10 cellular contexts compared by ENCODE assay signal in the genomic region with DNA sequence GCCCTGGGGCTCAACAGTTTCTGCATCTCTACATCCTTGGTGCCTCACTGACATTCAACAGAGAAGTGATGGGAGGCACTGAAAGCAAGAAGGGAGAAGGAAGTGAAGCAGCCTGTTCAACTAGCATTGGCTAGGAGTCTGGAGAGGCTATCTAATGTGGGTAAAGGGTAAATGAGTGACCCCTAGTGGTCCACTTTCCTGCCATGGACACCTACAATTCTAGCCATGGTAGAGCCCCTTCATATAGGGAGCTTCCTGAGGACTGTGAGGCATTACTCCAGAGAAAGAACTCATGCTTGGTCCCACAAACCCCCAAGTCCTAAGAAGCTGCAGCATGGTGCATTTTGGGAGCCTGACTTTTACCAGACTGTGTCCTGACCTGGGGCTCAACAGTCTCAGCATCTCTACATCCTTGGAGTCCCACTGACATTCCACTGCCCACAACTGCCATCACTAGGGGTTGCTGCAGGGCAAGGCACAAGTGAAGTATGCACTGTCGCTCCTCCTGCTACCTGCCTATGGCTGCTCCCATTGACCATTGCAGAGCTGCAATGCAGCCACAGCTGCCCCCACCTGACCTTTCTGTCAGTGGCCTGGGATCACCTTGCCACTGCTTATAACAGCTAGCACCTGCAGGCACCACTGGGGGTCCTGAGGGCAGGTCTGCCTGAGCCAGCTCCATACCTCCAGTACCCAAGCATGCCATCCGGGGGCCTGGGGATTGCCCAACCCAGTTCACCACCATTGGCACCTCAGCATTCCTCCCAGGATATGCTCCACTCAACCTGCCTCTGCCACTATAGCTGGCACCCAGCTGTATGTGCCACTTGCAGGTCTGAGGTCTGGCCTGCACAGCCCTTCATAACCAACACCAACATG. TPM values are rescaled to one million over a fixed set of nuclear protein-coding genes. Genes with fewer than 3 reads are reported as not detected.
DNase-seq lines count a peak whose midpoint lies in the region; ATAC-seq and TF ChIP-seq lines count a peak whose summit lies in the region.
"Had no signal": no experiment of that assay in that cellular context is flagged by ENCODE, and none has a peak within 500 bp of the region (broad histone marks: within the 10 kb centered on the region; RNA-seq: fewer than 3 reads in every experiment).

No MANE protein-coding gene starts in this region.

- no peak overlapping the region for H3K4me3 ChIP-seq in coronary artery

- ATAC-seq in HG03280 (IDR thresholded peaks at IDR 0.05; ENCODE audit: unreplicated experiment) (peak; percentile 50), HG03469 (IDR thresholded peaks at IDR 0.05; ENCODE audit: unreplicated experiment) (no peak)
- peak; percentile 39 for ATAC-seq in activated CD8-positive, alpha-beta T cell treated with anti-CD3 and anti-CD28 coated beads, Interleukin-2, amount 10 ng/mL, durations not matched to agents 7 days and 5 days

- peaks cover 30% of the 10 kb centered on the region for H3K4me1 Mint-ChIP-seq in activated CD8-positive, alpha-beta T cell treated with anti-CD3 and anti-CD28 coated beads, Interleukin-2, amount 10 ng/mL, durations not matched to agents 7 days and 5 days (ENCODE audit: low read depth)
- H3K4me1 Mint-ChIP-seq: IgD-negative memory B cell had no signal

- peaks cover 4% of the 10 kb centered on the region for H3K27me3 Mint-ChIP-seq in activated CD8-positive, alpha-beta T cell treated with anti-CD3 and anti-CD28 coated beads, Interleukin-2, amount 10 ng/mL, durations not matched to agents 7 days and 5 days (ENCODE audit: low read depth)
- H3K27me3 Mint-ChIP-seq: dendritic cell treated with granulocyte-macrophage colony-stimulating factor and Interleukin-4, amounts not matched to agents 40 ng/mL and 50 ng/mL, for 4 days; IgD-negative memory B cell had no signal

- no peak overlapping the region for H3K27ac Mint-ChIP-seq in activated CD8-positive, alpha-beta T cell treated with anti-CD3 and anti-CD28 coated beads, Interleukin-2, amount 10 ng/mL, durations not matched to agents 7 days and 5 days
- H3K27ac Mint-ChIP-seq: dendritic cell treated with granulocyte-macrophage colony-stimulating factor and Interleukin-4, amounts not matched to agents 40 ng/mL and 50 ng/mL, for 4 days; IgD-negative memory B cell had no signal

- peaks cover 30% of the 10 kb centered on the region for H3K9me3 Mint-ChIP-seq in activated CD8-positive, alpha-beta T cell treated with anti-CD3 and anti-CD28 coated beads, Interleukin-2, amount 10 ng/mL, durations not matched to agents 7 days and 5 days (ENCODE audit: insufficient read depth)

- DNase-seq in GM10266 (ENCODE audit: extremely low spot score): peak; percentile 33
- no peak for DNase-seq in activated CD8-positive, alpha-beta T cell treated with anti-CD3 and anti-CD28 coated beads, Interleukin-2, amount 10 ng/mL, durations not matched to agents 7 days and 5 days
- peak; percentile 17 for DNase-seq in kidney tubule cell (ENCODE audit: low spot score)
- DNase-seq in coronary artery (ENCODE audit: low spot score): no peak
- no peak for DNase-seq in NCI-H510A treated with DMSO at 0.1 percent for 48 hours (lab: John Stamatoyannopoulos, UW)
- no peak for DNase-seq in NCI-H1694 treated with DMSO at 0.1 percent for 48 hours (lab: John Stamatoyannopoulos, UW)

- TF ChIP-seq CTCF in GM10266 (IDR thresholded peaks at IDR 0.05; ENCODE audit: control insufficient read depth, insufficient read depth, low read depth, missing control alignments) (peak; percentile 41), coronary artery (IDR thresholded peaks at IDR 0.05) (no peak)

- POLR2A ChIA-PET in activated CD8-positive, alpha-beta T cell treated with anti-CD3 and anti-CD28 coated beads, Interleukin-2, amount 10 ng/mL, durations not matched to agents 7 days and 5 days (lab: Charles Lee): no interaction called here

- CTCF ChIA-PET in activated CD8-positive, alpha-beta T cell treated with anti-CD3 and anti-CD28 coated beads, Interleukin-2, amount 10 ng/mL, durations not matched to agents 7 days and 5 days (lab: Charles Lee): no interaction called here

- no peak overlapping the region for H3K27ac ChIP-seq in coronary artery

- H3K4me3 Mint-ChIP-seq in activated CD8-positive, alpha-beta T cell treated with anti-CD3 and anti-CD28 coated beads, Interleukin-2, amount 10 ng/mL, durations not matched to agents 7 days and 5 days: no peak overlapping the region
- H3K4me3 Mint-ChIP-seq: dendritic cell treated with granulocyte-macrophage colony-stimulating factor and Interleukin-4, amounts not matched to agents 40 ng/mL and 50 ng/mL, for 4 days had no signal

- H3K36me3 Mint-ChIP-seq in activated CD8-positive, alpha-beta T cell treated with anti-CD3 and anti-CD28 coated beads, Interleukin-2, amount 10 ng/mL, durations not matched to agents 7 days and 5 days (ENCODE audit: low read depth): peaks cover 24% of the 10 kb centered on the region

RNA-seq across cellular contexts. Expression of gene CDK6, which starts 44.1 kb away (rescaled TPM):
- 100 to 1,000 TPM; 159 to 160 TPM for total RNA-seq in activated CD8-positive, alpha-beta T cell treated with anti-CD3 and anti-CD28 coated beads, Interleukin-2, amount 10 ng/mL, durations not matched to agents 7 days and 5 days

Comparison
In these comparisons a context has a peak if more than half of its experiments do, and no peak if none do; other contexts are left out.
1. DNase-seq: peak in GM10266 (single experiment) and kidney tubule cell (single experiment); none in activated CD8-positive, alpha-beta T cell treated with anti-CD3 and anti-CD28 coated beads, Interleukin-2, amount 10 ng/mL, durations not matched to agents 7 days and 5 days (single experiment), coronary artery (single experiment), NCI-H510A treated with DMSO at 0.1 percent for 48 hours (single experiment) and NCI-H1694 treated with DMSO at 0.1 percent for 48 hours (single experiment).